Comparison of ENCODE assay signal across 1 cellular context in the genomic region with DNA sequence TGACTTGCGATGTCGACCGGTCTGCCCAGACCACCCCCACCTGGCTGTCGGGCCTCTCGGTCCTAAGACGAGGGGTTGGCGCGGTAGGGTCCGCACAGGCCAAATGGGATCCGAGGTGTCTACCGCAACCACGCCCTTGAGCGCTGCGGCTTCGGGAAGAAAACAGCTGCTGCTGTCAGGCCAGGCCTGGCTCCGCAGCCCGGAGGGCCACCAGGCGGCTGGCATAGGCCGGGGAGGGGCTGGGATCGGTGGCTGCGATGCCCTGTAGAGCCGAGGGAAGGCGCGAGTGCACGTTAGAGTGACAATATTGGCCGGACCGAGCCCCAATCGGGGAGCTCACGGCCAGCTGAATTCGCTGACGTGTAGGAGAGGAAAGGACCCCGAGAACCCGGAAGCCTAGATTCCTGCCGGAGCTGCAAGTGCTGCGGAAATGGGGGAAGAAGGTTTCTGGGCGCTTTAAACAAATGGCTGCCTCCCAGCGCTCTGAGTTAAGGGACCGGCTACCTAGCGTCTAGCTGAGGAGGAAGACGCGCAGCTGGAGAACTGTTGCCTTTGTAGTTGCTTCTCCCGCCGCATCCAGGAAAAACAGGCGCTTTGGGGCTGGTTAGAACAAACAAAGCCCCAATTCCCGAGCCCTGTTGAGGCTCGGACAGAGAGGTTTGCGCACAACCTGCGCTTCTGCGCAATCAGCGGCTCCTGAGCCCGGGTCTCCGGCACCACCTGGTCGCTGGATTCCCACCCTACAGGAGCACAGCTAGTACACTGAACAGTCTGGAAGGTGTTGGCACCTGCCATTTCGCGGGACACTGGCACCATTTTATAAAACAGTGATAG.
A peak's percentile ranks its signal among the peaks of the same experiment; 100 is the strongest.
TF ChIP-seq lines count a peak whose summit lies in the region.

No MANE protein-coding gene starts in this region.

TF ChIP-seq in K562, 482 proteins besides CTCF, POLR2A, EP300 and RAD21:
- TF ChIP-seq, protein P1, sequence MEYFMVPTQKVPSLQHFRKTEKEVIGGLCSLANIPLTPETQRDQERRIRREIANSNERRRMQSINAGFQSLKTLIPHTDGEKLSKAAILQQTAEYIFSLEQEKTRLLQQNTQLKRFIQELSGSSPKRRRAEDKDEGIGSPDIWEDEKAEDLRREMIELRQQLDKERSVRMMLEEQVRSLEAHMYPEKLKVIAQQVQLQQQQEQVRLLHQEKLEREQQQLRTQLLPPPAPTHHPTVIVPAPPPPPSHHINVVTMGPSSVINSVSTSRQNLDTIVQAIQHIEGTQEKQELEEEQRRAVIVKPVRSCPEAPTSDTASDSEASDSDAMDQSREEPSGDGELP (CRISPR knock-in tag; IDR thresholded peaks at IDR 0.05; ENCODE audit: borderline replicate concordance): 0 out of 2 replicates have a peak, but pooled peaks have one; percentile 17
- TF ChIP-seq HNRNPLL (IDR thresholded peaks at IDR 0.05; ENCODE audit: low read depth, low read length, poor library complexity, severe bottlenecking): peak; percentile 47
- no peak for TF ChIP-seq TRIM28 (IDR thresholded peaks at IDR 0.05)
- no peak for TF ChIP-seq SIRT6 (IDR thresholded peaks at IDR 0.05; ENCODE audit: low read depth, low read length)
- no peak for TF ChIP-seq SIX5 (IDR thresholded peaks at IDR 0.05; ENCODE audit: borderline replicate concordance in 1 of 2, insufficient read depth in 1 of 2, low read depth in 1 of 2, low read length in 2 of 2)
- TF ChIP-seq KLF1 (tag; IDR thresholded peaks at IDR 0.05): no peak
- peak; percentile 23; the same call in 1 of the 2 replicates for TF ChIP-seq ELF1 (tag; IDR thresholded peaks at IDR 0.05)
